Comparison of ENCODE assay signal across 8 cellular contexts in the genomic region with DNA sequence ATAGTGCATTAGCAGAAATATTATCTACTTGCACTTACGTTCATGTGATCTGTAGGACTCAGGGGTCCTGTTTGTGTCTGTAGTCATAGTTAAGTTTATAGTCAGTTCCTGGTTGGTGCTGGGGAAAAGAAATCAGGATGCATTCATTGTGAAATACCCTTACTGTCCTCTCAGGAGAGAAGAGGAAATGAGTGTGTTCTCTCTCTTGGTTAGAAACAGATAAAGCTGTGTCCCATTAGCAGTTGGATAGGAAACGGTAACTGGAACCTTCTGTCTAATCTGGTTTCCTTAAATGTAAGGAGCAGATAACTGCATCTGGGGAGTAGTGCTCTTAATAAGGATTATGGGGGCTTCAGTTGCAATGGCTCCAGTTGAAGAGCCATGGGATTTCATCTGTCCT. TPM values are rescaled to one million over a fixed set of nuclear protein-coding genes. Genes with fewer than 3 reads are reported as not detected.
DNase-seq lines count a peak whose midpoint lies in the region; ATAC-seq and TF ChIP-seq lines count a peak whose summit lies in the region.

No MANE protein-coding gene starts in this region.

- peaks cover 50% of the 10 kb centered on the region for H3K4me1 ChIP-seq in Loucy (ENCODE audit: insufficient read depth, low read length, poor library complexity, severe bottlenecking)
- peaks cover 78% of the 10 kb centered on the region for H3K4me1 ChIP-seq in lower lobe of right lung

- H4K20me1 ChIP-seq in Loucy (ENCODE audit: insufficient read depth, low read length, poor library complexity, severe bottlenecking): no peaks in the 10 kb centered on the region

- intact Hi-C loops in lower lobe of right lung (cut with DNase I): no loop called here

- no peaks in the 10 kb centered on the region for H3K27me3 ChIP-seq in Loucy (ENCODE audit: insufficient read depth, low read length, poor library complexity, severe bottlenecking)
- H3K27me3 ChIP-seq in brain microvascular endothelial cell (replicated peaks): no peaks in the 10 kb centered on the region
- H3K27me3 ChIP-seq in lower lobe of right lung (ENCODE audit: low read depth): no peaks in the 10 kb centered on the region

- no peak overlapping the region for H3K27ac Mint-ChIP-seq in immature natural killer cell

- peaks cover 0 to 4% (median 3%) of the 10 kb centered on the region in 3 donors for H3K27me3 Mint-ChIP-seq in immature natural killer cell (ENCODE audit: low read depth in 3 of 3)

- peak overlapping the region; percentile 44 for H3K4me2 ChIP-seq in Loucy (ENCODE audit: low read depth, low read length, poor library complexity, severe bottlenecking)

- H3K4me3 Mint-ChIP-seq in immature natural killer cell: no peak overlapping the region

- TF ChIP-seq CTCF in Loucy (conservative IDR thresholded peaks at IDR 0.05; ENCODE audit: low read length) (no peak), brain microvascular endothelial cell (IDR thresholded peaks at IDR 0.05; ENCODE audit: low read depth, low read length, missing control alignments) (no peak), lower lobe of right lung (IDR thresholded peaks at IDR 0.05) (no peak)

- H3K27ac ChIP-seq in brain microvascular endothelial cell (peak overlapping the region; percentile 78), lower lobe of right lung (peak overlapping the region; percentile 72)

- H3K36me3 ChIP-seq in Loucy (ENCODE audit: insufficient read depth, low read length) (no peaks in the 10 kb centered on the region), brain microvascular endothelial cell (replicated peaks) (no peaks in the 10 kb centered on the region), lower lobe of right lung (no peaks in the 10 kb centered on the region)

- in situ Hi-C loops in brain microvascular endothelial cell (cut with HindIII; ENCODE audit: low pct_ligation_motif_present, low sequenced_read_pairs): no loop called here

- DNase-seq in CD1c-positive myeloid dendritic cell (ENCODE audit: extremely low spot score) (peak; percentile 85), brain microvascular endothelial cell (peak; percentile 86), lower lobe of right lung (no peak), GM19240 (ENCODE audit: insufficient read length, low spot score) (no peak), immature natural killer cell (no peak)
- DNase-seq in stimulated activated CD8-positive, alpha-beta memory T cell treated with anti-CD3 and anti-CD28 coated beads, Interleukin-4, amount 100 ng/mL, for 48 hours: no peak
- no peak for DNase-seq in activated naive CD4-positive, alpha-beta T cell treated with anti-CD3 and anti-CD28 coated beads, Interleukin-2, amount 50 U/mL, for 16 hours

- H3K9me3 ChIP-seq in Loucy (ENCODE audit: insufficient read depth, low read depth, low read length): no peaks in the 10 kb centered on the region
- no peaks in the 10 kb centered on the region for H3K9me3 ChIP-seq in lower lobe of right lung

- H3K4me3 ChIP-seq in Loucy (ENCODE audit: low read length, poor library complexity, severe bottlenecking) (peak overlapping the region; percentile 13), brain microvascular endothelial cell (ENCODE audit: low read depth, low read length) (no peak overlapping the region), lower lobe of right lung (no peak overlapping the region)

- no peaks in the 10 kb centered on the region for H3F3A ChIP-seq in Loucy (ENCODE audit: low read depth)

- H3K4me1 Mint-ChIP-seq in immature natural killer cell: peaks cover 5 to 9% of the 10 kb centered on the region in 2 donors

- H3K36me3 Mint-ChIP-seq in immature natural killer cell: peaks cover 0 to 11% (median 9%) of the 10 kb centered on the region in 3 donors

- no peak overlapping the region for H2AFZ ChIP-seq in Loucy (ENCODE audit: low read length)

- H3K9me2 ChIP-seq in Loucy (replicated peaks; ENCODE audit: low read depth, low read length): no peaks in the 10 kb centered on the region

- no peaks in the 10 kb centered on the region for H3K9me3 Mint-ChIP-seq in immature natural killer cell

- peaks cover 27% of the 10 kb centered on the region; the same call in 1 of the 2 replicates for H3K79me2 ChIP-seq in Loucy (ENCODE audit: insufficient read depth, low read length)

- peak overlapping the region; percentile 59 for H3K9ac ChIP-seq in Loucy (ENCODE audit: low read depth, low read length, poor library complexity, severe bottlenecking)

- ATAC-seq in lower lobe of right lung: peak; percentile 11 to 45

RNA-seq across cellular contexts. Expression of gene SDCCAG8, which starts 8.9 kb away (rescaled TPM):
- total RNA-seq in lower lobe of right lung: 92.7 TPM
- polyA plus RNA-seq in immature natural killer cell: 10 to 100 TPM; 11.9 to 20.3 (median 14.0) TPM

RNA-seq across cellular contexts. Expression of gene CEP170, which starts 9.6 kb away (rescaled TPM):
- 106 TPM for total RNA-seq in lower lobe of right lung
- 1 to 10 TPM; 2.8 to 8.0 (median 2.8) TPM for polyA plus RNA-seq in immature natural killer cell

Comparison
In these comparisons a context has a peak if more than half of its experiments do, and no peak if none do; other contexts are left out.
1. DNase-seq: peak in CD1c-positive myeloid dendritic cell (single experiment) and brain microvascular endothelial cell (single experiment); none in lower lobe of right lung (single experiment), stimulated activated CD8-positive, alpha-beta memory T cell treated with anti-CD3 and anti-CD28 coated beads, Interleukin-4, amount 100 ng/mL, for 48 hours (single experiment), GM19240 (single experiment), activated naive CD4-positive, alpha-beta T cell treated with anti-CD3 and anti-CD28 coated beads, Interleukin-2, amount 50 U/mL, for 16 hours (single experiment) and immature natural killer cell (0 of 3).